ENCODE assay signal across 17 cellular contexts in genomic region chr2:67619204-67619603, GRCh38.
DNase-seq lines count a peak whose midpoint lies in the region; TF ChIP-seq lines count a peak whose summit lies in the region.
"Had no signal": no experiment of that assay in that cellular context is flagged by ENCODE, and none has a peak within 500 bp of the region (broad histone marks: within the 10 kb centered on the region; RNA-seq: fewer than 3 reads in every experiment).

No MANE protein-coding gene starts in this region.

- H3K4ac ChIP-seq in neuronal stem cell (ENCODE audit: low read length): no peak overlapping the region

- no peak overlapping the region for H3K18ac ChIP-seq in neuronal stem cell (ENCODE audit: low read length)

- no peaks in the 10 kb centered on the region for H4K20me1 ChIP-seq in GM23248 (ENCODE audit: insufficient read depth)

- no peak overlapping the region for H3K23ac ChIP-seq in neuronal stem cell (ENCODE audit: low read depth, low read length, poor library complexity)

- POLR2A ChIA-PET in activated CD4-positive, alpha-beta T cell treated with anti-CD3 and anti-CD28 coated beads, Interleukin-2, amount 10 ng/mL, durations not matched to agents 7 days and 5 days (lab: Charles Lee): no interaction called here

- H3K27ac ChIP-seq in GM23248: no peak overlapping the region
- no peak overlapping the region for H3K27ac ChIP-seq in transverse colon
- H3K27ac ChIP-seq in neuronal stem cell (replicated peaks; ENCODE audit: low read length): no peak overlapping the region
- H3K27ac ChIP-seq: C4-2B, HL-60 had no signal

- H2AK5ac ChIP-seq in neuronal stem cell (ENCODE audit: low read depth, low read length): no peak overlapping the region

- peaks cover 17% of the 10 kb centered on the region for H3K4me1 ChIP-seq in GM23248 (ENCODE audit: insufficient read depth)
- peaks cover 0 to 6% (median 0%) of the 10 kb centered on the region in 4 donors for H3K4me1 ChIP-seq in transverse colon
- no peaks in the 10 kb centered on the region for H3K4me1 ChIP-seq in neuronal stem cell (ENCODE audit: control insufficient read depth in 2 of 2, insufficient read depth in 1 of 2, low read depth in 1 of 2, low read length in 2 of 2)

- H3K27me3 ChIP-seq in GM23248 (replicated peaks; ENCODE audit: insufficient read depth) (no peaks in the 10 kb centered on the region), transverse colon (no peaks in the 10 kb centered on the region), neuronal stem cell (ENCODE audit: control insufficient read depth in 3 of 3, insufficient read depth in 3 of 3, low read depth in 1 of 3, low read length in 3 of 3) (no peaks in the 10 kb centered on the region)

- H3K4me3 Mint-ChIP-seq in activated CD4-positive, alpha-beta T cell treated with anti-CD3 and anti-CD28 coated beads, Interleukin-2, amount 10 ng/mL, durations not matched to agents 7 days and 5 days: no peak overlapping the region
- H3K4me3 Mint-ChIP-seq: CD4-positive, alpha-beta memory T cell; H9 had no signal

- H3K27ac Mint-ChIP-seq in activated CD4-positive, alpha-beta T cell treated with anti-CD3 and anti-CD28 coated beads, Interleukin-2, amount 10 ng/mL, durations not matched to agents 7 days and 5 days: no peak overlapping the region
- H3K27ac Mint-ChIP-seq: CD4-positive, alpha-beta memory T cell; H9 had no signal

- no peak overlapping the region for H2BK12ac ChIP-seq in neuronal stem cell (ENCODE audit: low read length)

- TF ChIP-seq EP300 in transverse colon (IDR thresholded peaks at IDR 0.05; ENCODE audit: low read depth): no peak

- H3K79me1 ChIP-seq in neuronal stem cell (ENCODE audit: low read depth, low read length): no peaks in the 10 kb centered on the region

- no peak overlapping the region for H3K4me3 ChIP-seq in GM23248
- H3K4me3 ChIP-seq in epithelial cell of esophagus (ENCODE audit: low read length): no peak overlapping the region
- no peak overlapping the region for H3K4me3 ChIP-seq in fibroblast of the aortic adventitia (ENCODE audit: low read depth, low read length)
- no peak overlapping the region for H3K4me3 ChIP-seq in transverse colon
- H3K4me3 ChIP-seq in neuronal stem cell (ENCODE audit: low read length in 2 of 2): no peak overlapping the region
- H3K4me3 ChIP-seq: GM12878, K562 had no signal

- no peak overlapping the region for H2BK15ac ChIP-seq in neuronal stem cell (ENCODE audit: low read length)

- TF ChIP-seq CTCF in epithelial cell of esophagus (IDR thresholded peaks at IDR 0.05; ENCODE audit: insufficient read depth, low read depth, low read length, missing control alignments) (no peak), fibroblast of the aortic adventitia (IDR thresholded peaks at IDR 0.05; ENCODE audit: insufficient read depth, low read length) (no peak), transverse colon (IDR thresholded peaks at IDR 0.05) (no peak)

- no peaks in the 10 kb centered on the region for H3K36me3 Mint-ChIP-seq in activated CD4-positive, alpha-beta T cell treated with anti-CD3 and anti-CD28 coated beads, Interleukin-2, amount 10 ng/mL, durations not matched to agents 7 days and 5 days (ENCODE audit: low read depth)
- H3K36me3 Mint-ChIP-seq: CD4-positive, alpha-beta memory T cell had no signal

- H2BK120ac ChIP-seq in neuronal stem cell (ENCODE audit: low read depth, low read length): no peak overlapping the region

- H3K9ac ChIP-seq in GM23248: no peak overlapping the region
- no peak overlapping the region for H3K9ac ChIP-seq in neuronal stem cell (ENCODE audit: low read depth, low read length, poor library complexity)

- CTCF ChIA-PET in activated CD4-positive, alpha-beta T cell treated with anti-CD3 and anti-CD28 coated beads, Interleukin-2, amount 10 ng/mL, durations not matched to agents 7 days and 5 days (lab: Charles Lee): no interaction called here

- H3K14ac ChIP-seq in neuronal stem cell (ENCODE audit: low read length): no peak overlapping the region

- peaks cover 4% of the 10 kb centered on the region for H3K9me2 ChIP-seq in GM23248 (ENCODE audit: insufficient read depth)

- H3K36me3 ChIP-seq in GM23248 (ENCODE audit: low read depth) (no peaks in the 10 kb centered on the region), transverse colon (no peaks in the 10 kb centered on the region), neuronal stem cell (replicated peaks in 1 of 2; ENCODE audit: control insufficient read depth in 2 of 2, insufficient read depth in 2 of 2, low read length in 2 of 2) (peaks cover 0 to 1% of the 10 kb centered on the region in 2 donors)

- no peaks in the 10 kb centered on the region for H3K4me1 Mint-ChIP-seq in activated CD4-positive, alpha-beta T cell treated with anti-CD3 and anti-CD28 coated beads, Interleukin-2, amount 10 ng/mL, durations not matched to agents 7 days and 5 days
- H3K4me1 Mint-ChIP-seq: CD4-positive, alpha-beta memory T cell; H9 had no signal

- H3K9me3 Mint-ChIP-seq in activated CD4-positive, alpha-beta T cell treated with anti-CD3 and anti-CD28 coated beads, Interleukin-2, amount 10 ng/mL, durations not matched to agents 7 days and 5 days: no peaks in the 10 kb centered on the region

- H3K4me2 ChIP-seq in GM23248 (ENCODE audit: unreplicated experiment) (no peak overlapping the region), neuronal stem cell (ENCODE audit: insufficient read depth, low read length, poor library complexity, severe bottlenecking) (no peak overlapping the region)

- H4K8ac ChIP-seq in neuronal stem cell (ENCODE audit: low read depth, low read length): no peak overlapping the region

- H2BK5ac ChIP-seq in neuronal stem cell (ENCODE audit: low read length): no peak overlapping the region

- H3K79me2 ChIP-seq in GM23248 (ENCODE audit: insufficient read depth): no peaks in the 10 kb centered on the region

- no peak for TF ChIP-seq POLR2A in transverse colon (IDR thresholded peaks at IDR 0.05)

- no peaks in the 10 kb centered on the region for H3F3A ChIP-seq in GM23248 (ENCODE audit: insufficient read depth)

- H3K9me3 ChIP-seq in GM23248 (ENCODE audit: low read depth) (no peaks in the 10 kb centered on the region), transverse colon (no peaks in the 10 kb centered on the region), neuronal stem cell (replicated peaks in 1 of 2; ENCODE audit: control insufficient read depth in 2 of 2, insufficient read depth in 1 of 2, low read depth in 1 of 2, low read length in 2 of 2) (no peaks in the 10 kb centered on the region)

- in situ Hi-C loops in GM23248 (cut with MboI): no loop called here
- in situ Hi-C loops in transverse colon (cut with MboI; ENCODE audit: low pct_ligation_motif_present in 1 of 4, low pct_unique_long_range_greater_than_20kb in 1 of 4, low sequenced_read_pairs in 3 of 4): no loop called here

- no peaks in the 10 kb centered on the region for H3K27me3 Mint-ChIP-seq in activated CD4-positive, alpha-beta T cell treated with anti-CD3 and anti-CD28 coated beads, Interleukin-2, amount 10 ng/mL, durations not matched to agents 7 days and 5 days
- H3K27me3 Mint-ChIP-seq: CD4-positive, alpha-beta memory T cell had no signal

- DNase-seq in GM23248: peak; percentile 62
- DNase-seq in epithelial cell of esophagus (ENCODE audit: low read depth): peak; percentile 10
- peak; percentile 56 for DNase-seq in fibroblast of the aortic adventitia (ENCODE audit: low read depth)
- no peak for DNase-seq in activated CD4-positive, alpha-beta T cell treated with anti-CD3 and anti-CD28 coated beads, Interleukin-2, amount 10 ng/mL, durations not matched to agents 7 days and 5 days
- no peak for DNase-seq in NCI-H1092 (lab: John Stamatoyannopoulos, UW)
- no peak for DNase-seq in transverse colon
- no peak for DNase-seq in neuronal stem cell (ENCODE audit: low spot score)
- DNase-seq: AML-193; CD4-positive, alpha-beta memory T cell; DMS153; DMS79; GF-D8; H9 had no signal

- intact Hi-C loops in transverse colon (cut with DNase I; ENCODE audit: low total_unique reads): no loop called here

- H2AFZ ChIP-seq in GM23248 (no peak overlapping the region), neuronal stem cell (ENCODE audit: low read length) (no peak overlapping the region)

- no peak overlapping the region for H4K91ac ChIP-seq in neuronal stem cell (ENCODE audit: low read depth, low read length, poor library complexity)

Comparison
In these comparisons a context has a peak if more than half of its experiments do, and no peak if none do; other contexts are left out.
1. DNase-seq: peak in GM23248 (single experiment), epithelial cell of esophagus (single experiment) and fibroblast of the aortic adventitia (single experiment); none in activated CD4-positive, alpha-beta T cell treated with anti-CD3 and anti-CD28 coated beads, Interleukin-2, amount 10 ng/mL, durations not matched to agents 7 days and 5 days (single experiment), NCI-H1092 (single experiment), transverse colon (single experiment) and neuronal stem cell (single experiment).